In the genomic region with DNA sequence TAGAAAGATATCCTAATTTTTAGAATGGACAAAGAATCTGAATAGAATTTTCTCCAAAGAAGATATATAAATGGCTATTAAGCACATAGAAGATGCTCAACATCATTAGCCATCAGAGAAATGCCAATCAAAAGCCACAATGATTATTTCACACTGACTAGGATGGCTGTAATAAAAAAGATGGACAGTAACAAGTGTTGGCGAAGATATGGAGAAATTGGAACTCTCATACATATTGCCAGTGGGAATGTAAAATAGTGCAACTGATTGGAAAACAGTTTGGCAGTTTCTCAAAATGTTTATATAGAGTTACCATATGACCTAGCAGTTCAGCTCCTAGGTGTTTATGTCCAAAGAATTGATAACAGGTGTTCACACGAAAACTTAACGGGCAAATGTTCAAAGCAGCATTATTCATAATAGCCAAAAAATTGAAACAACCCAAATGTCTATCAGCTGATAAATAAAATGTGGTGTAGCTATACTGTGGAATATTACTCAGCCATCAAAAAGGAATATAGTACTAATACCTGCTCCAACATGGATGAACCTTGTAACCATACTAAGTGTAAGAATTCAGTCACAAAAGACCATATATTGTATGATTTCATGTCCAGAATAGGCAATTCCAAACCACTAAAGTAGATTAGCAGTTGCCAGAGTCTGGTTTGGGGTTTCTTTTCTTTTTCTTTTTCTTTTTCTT, we compare ENCODE assay signal across 32 cellular contexts. TPM values are rescaled to one million over a fixed set of nuclear protein-coding genes. Genes with fewer than 3 reads are reported as not detected.
"Had no signal": no experiment of that assay in that cellular context is flagged by ENCODE, and none has a peak within 500 bp of the region (broad histone marks: within the 10 kb centered on the region; RNA-seq: fewer than 3 reads in every experiment).

No MANE protein-coding gene starts in this region.

- H3K4me3 ChIP-seq: colonic mucosa, esophagus squamous epithelium, gastrocnemius medialis, heart right ventricle, left lung, lower lobe of right lung, mucosa of descending colon had no signal

- H3K4me1 ChIP-seq: colonic mucosa had no signal

- H3K27ac ChIP-seq: colonic mucosa, epithelial cell of prostate, esophagus squamous epithelium, gastrocnemius medialis, heart right ventricle, left lung, lower lobe of right lung had no signal

- DNase-seq: colonic mucosa; cortex of kidney; effector CD8-positive, alpha-beta T cell; effector memory CD8-positive, alpha-beta T cell; endodermal cell; erythroblast; esophagus squamous epithelium; foreskin fibroblast; foreskin melanocyte; gastrocnemius medialis; glutamatergic neuron; heart right ventricle; hippocampal formation; left cardiac atrium; left lung; left ventricle myocardium superior; lower lobe of right lung; mesenchymal stem cell; mucosa of descending colon; naive B cell; naive thymus-derived CD8-positive, alpha-beta T cell had no signal

- H3K9me3 ChIP-seq: colonic mucosa, esophagus squamous epithelium, gastrocnemius medialis, left lung, lower lobe of right lung, mucosa of descending colon had no signal

- H3K36me3 ChIP-seq: colonic mucosa, esophagus squamous epithelium, gastrocnemius medialis, heart right ventricle, left lung, lower lobe of right lung had no signal

- ATAC-seq: effector memory CD8-positive, alpha-beta T cell; esophagus mucosa; gastrocnemius medialis; heart right ventricle; left cardiac atrium; left lung; left ventricle myocardium superior; lower lobe of right lung; mucosa of descending colon; naive thymus-derived CD8-positive, alpha-beta T cell had no signal

- H3K27me3 ChIP-seq: colonic mucosa, gastrocnemius medialis, heart right ventricle, left lung had no signal

- FAIRE-seq: endometrium, islet of Langerhans had no signal

RNA-seq across cellular contexts. Expression of a gene that starts 29.7 kb away (rescaled TPM):
- total RNA-seq: colonic mucosa; dermis microvascular lymphatic vessel endothelial cell; esophagus mucosa; lung microvascular endothelial cell; mesenteric fat pad; mucosa of descending colon; naive thymus-derived CD8-positive, alpha-beta T cell had no signal
- polyA plus RNA-seq: naive thymus-derived CD8-positive, alpha-beta T cell had no signal

RNA-seq across cellular contexts. Expression of a gene that starts 32.8 kb away (rescaled TPM):
- total RNA-seq: colonic mucosa; dermis microvascular lymphatic vessel endothelial cell; endodermal cell; esophagus mucosa; esophagus squamous epithelium; glomerular endothelial cell; kidney epithelial cell; left cardiac atrium; lower leg skin; lung microvascular endothelial cell; mesenteric fat pad; mesothelial cell of epicardium; naive thymus-derived CD8-positive, alpha-beta T cell had no signal
- polyA plus RNA-seq: naive thymus-derived CD8-positive, alpha-beta T cell had no signal
